Comparison of ENCODE assay signal across 8 cellular contexts in genomic region chr1:43073490-43074230, GRCh38.
DNase-seq lines count a peak whose midpoint lies in the region; ATAC-seq, FAIRE-seq and TF ChIP-seq lines count a peak whose summit lies in the region.

No MANE protein-coding gene starts in this region.

- H3K27me3 Mint-ChIP-seq in mesothelial cell of epicardium (ENCODE audit: low read depth), result no peaks in the 10 kb centered on the region

- no peaks in the 10 kb centered on the region for H3K9me3 Mint-ChIP-seq in mesothelial cell of epicardium

- H3K4me1 Mint-ChIP-seq in mesothelial cell of epicardium, result peaks cover 41% of the 10 kb centered on the region

- H3K27ac Mint-ChIP-seq in mesothelial cell of epicardium, result peak overlapping the region; percentile 43

- peak; percentile 64 for DNase-seq in CMK (ENCODE audit: low read depth)
- peak; percentile 89 for DNase-seq in HT-29 (ENCODE audit: low spot score)
- peak; percentile 69 for DNase-seq in NOMO-1 treated with DMSO at 0.1 percent for 48 hours (lab: John Stamatoyannopoulos, UW; ENCODE audit: unreplicated experiment)
- DNase-seq in activated CD8-positive, alpha-beta memory T cell treated with anti-CD3 and anti-CD28 coated beads for 24 hours, result peak; percentile 86
- peak; percentile 50 to 79 for DNase-seq in mesothelial cell of epicardium (ENCODE audit: low spot score in 2 of 2, unreplicated experiment in 2 of 2)
- DNase-seq in stimulated activated CD8-positive, alpha-beta memory T cell treated with anti-CD3 and anti-CD28 coated beads, Interleukin-2, amount 100 ng/mL, for 48 hours (ENCODE audit: low read depth in 2 of 2), result peak; percentile 32 to 51

- H3K4me3 Mint-ChIP-seq in mesothelial cell of epicardium, result no peak overlapping the region

- no peak for ATAC-seq in HG03460 (IDR thresholded peaks at IDR 0.05; ENCODE audit: unreplicated experiment)

- H3K36me3 Mint-ChIP-seq in mesothelial cell of epicardium, result no peaks in the 10 kb centered on the region

- FAIRE-seq in endometrium (lab: Jason Lieb, UNC), result peak; percentile 39

- peak; percentile 82 for TF ChIP-seq CTCF in mesothelial cell of epicardium (IDR thresholded peaks at IDR 0.05; ENCODE audit: unreplicated experiment)
